In the genomic region with DNA sequence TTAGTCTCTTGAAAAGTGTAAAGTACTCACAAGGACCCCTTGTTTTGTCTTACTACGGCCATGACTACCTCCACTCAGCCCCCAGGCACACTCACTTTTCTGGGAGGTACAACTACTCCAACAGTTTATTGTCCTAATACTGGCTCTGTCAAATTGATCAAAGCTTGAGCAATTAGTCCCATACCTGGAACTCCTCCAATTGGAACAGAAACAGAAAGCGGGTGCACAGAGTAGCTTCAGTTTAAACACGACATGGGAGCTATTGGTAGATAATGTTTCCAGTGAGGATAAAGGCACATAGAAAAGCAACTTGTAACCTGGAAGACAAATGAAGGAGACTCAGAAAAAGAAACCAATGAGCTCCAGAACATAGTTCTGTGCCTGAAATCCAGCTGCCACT, we compare ENCODE assay signal across 28 cellular contexts. TPM values are rescaled to one million over a fixed set of nuclear protein-coding genes. Genes with fewer than 3 reads are reported as not detected.
"Had no signal": no experiment of that assay in that cellular context is flagged by ENCODE, and none has a peak within 500 bp of the region (broad histone marks: within the 10 kb centered on the region; RNA-seq: fewer than 3 reads in every experiment).

No MANE protein-coding gene starts in this region.

- ATAC-seq: left ventricle myocardium superior; lower lobe of right lung; naive thymus-derived CD8-positive, alpha-beta T cell; pancreas; right cardiac atrium; stimulated activated memory B cell treated with anti-CD40 and anti-IgM and Interleukin-4, amounts not matched to agents 10 μg/mL and 1 μg/mL and 100 μg/mL, for 72 hours; stimulated activated naive CD8-positive, alpha-beta T cell treated with anti-CD3 and anti-CD28 coated beads, Interleukin-15, amount 100 ng/mL, for 72 hours had no signal

- H3K4me1 ChIP-seq: lower lobe of right lung, pancreas, prostate gland, sigmoid colon, tibial nerve, uterus had no signal

- H3K36me3 ChIP-seq: lower lobe of right lung, pancreas, prostate gland, sigmoid colon, tibial nerve, uterus had no signal

- DNase-seq: islet precursor cell; left ventricle myocardium superior; lower lobe of right lung; mammary epithelial cell; mesenchymal stem cell; naive thymus-derived CD8-positive, alpha-beta T cell; nucleus accumbens; pancreas; posterior cingulate gyrus; retina; right cardiac atrium; sigmoid colon; stimulated activated CD4-positive, alpha-beta T cell treated with anti-CD3 and anti-CD28 coated beads, Interleukin-1b, Interleukin-23, amount 100 ng/mL, for 48 hours; stimulated activated CD4-positive, alpha-beta T cell treated with anti-CD3 and anti-CD28 coated beads, Interleukin-2, amount 100 ng/mL, for 48 hours; stimulated activated CD4-positive, alpha-beta T cell treated with anti-CD3 and anti-CD28 coated beads, Interleukin-4, amount 100 ng/mL, for 4 hours; stimulated activated CD8-positive, alpha-beta memory T cell treated with anti-CD3 and anti-CD28 coated beads, Interleukin-4, amount 100 ng/mL, for 48 hours; stimulated activated naive CD4-positive, alpha-beta T cell treated with Interleukin-2 at 50 U/mL for 16 hours; stimulated activated naive CD8-positive, alpha-beta T cell treated with anti-CD3 and anti-CD28 coated beads, Interleukin-15, amount 100 ng/mL, for 72 hours; substantia nigra; uterus had no signal

- H3K4me1 Mint-ChIP-seq: naive thymus-derived CD8-positive, alpha-beta T cell; nephron; neural crest cell; stimulated activated memory B cell treated with anti-CD40 and anti-IgM and Interleukin-4, amounts not matched to agents 10 μg/mL and 1 μg/mL and 100 μg/mL, for 72 hours; stimulated activated naive CD8-positive, alpha-beta T cell treated with anti-CD3 and anti-CD28 coated beads, Interleukin-15, amount 100 ng/mL, for 72 hours had no signal

- H3K4me3 ChIP-seq: hepatocyte, lower lobe of right lung, pancreas, prostate gland, sigmoid colon, smooth muscle cell, tibial nerve, uterus had no signal

- H3K9me3 Mint-ChIP-seq: naive thymus-derived CD8-positive, alpha-beta T cell; nephron; neural crest cell; stimulated activated memory B cell treated with anti-CD40 and anti-IgM and Interleukin-4, amounts not matched to agents 10 μg/mL and 1 μg/mL and 100 μg/mL, for 72 hours; stimulated activated naive CD8-positive, alpha-beta T cell treated with anti-CD3 and anti-CD28 coated beads, Interleukin-15, amount 100 ng/mL, for 72 hours; type B pancreatic cell had no signal

- H3K9me3 ChIP-seq: lower lobe of right lung, pancreas, prostate gland, sigmoid colon, tibial nerve, uterus had no signal

- H3K4me3 Mint-ChIP-seq: naive thymus-derived CD8-positive, alpha-beta T cell; nephron; neural crest cell; stimulated activated memory B cell treated with anti-CD40 and anti-IgM and Interleukin-4, amounts not matched to agents 10 μg/mL and 1 μg/mL and 100 μg/mL, for 72 hours; stimulated activated naive CD8-positive, alpha-beta T cell treated with anti-CD3 and anti-CD28 coated beads, Interleukin-15, amount 100 ng/mL, for 72 hours; type B pancreatic cell had no signal

- H3K27me3 Mint-ChIP-seq: stimulated activated memory B cell treated with anti-CD40 and anti-IgM and Interleukin-4, amounts not matched to agents 10 μg/mL and 1 μg/mL and 100 μg/mL, for 72 hours; type B pancreatic cell had no signal

- H3K27ac Mint-ChIP-seq: nephron; stimulated activated memory B cell treated with anti-CD40 and anti-IgM and Interleukin-4, amounts not matched to agents 10 μg/mL and 1 μg/mL and 100 μg/mL, for 72 hours; stimulated activated naive CD8-positive, alpha-beta T cell treated with anti-CD3 and anti-CD28 coated beads, Interleukin-15, amount 100 ng/mL, for 72 hours; type B pancreatic cell had no signal

- H3K27ac ChIP-seq: hepatocyte, lower lobe of right lung, pancreas, prostate gland, sigmoid colon, tibial nerve, uterus had no signal

- H3K27me3 ChIP-seq: pancreas, sigmoid colon, tibial nerve, uterus had no signal

- H3K36me3 Mint-ChIP-seq: naive thymus-derived CD8-positive, alpha-beta T cell; stimulated activated memory B cell treated with anti-CD40 and anti-IgM and Interleukin-4, amounts not matched to agents 10 μg/mL and 1 μg/mL and 100 μg/mL, for 72 hours; type B pancreatic cell had no signal

RNA-seq across cellular contexts. Expression of a gene that starts 7.7 kb away (rescaled TPM):
- total RNA-seq: left ventricle myocardium superior; naive thymus-derived CD8-positive, alpha-beta T cell had no signal
